ENCODE assay signal across 31 cellular contexts in genomic region chr1:230494514-230494913, GRCh38.
"Had no signal": no experiment of that assay in that cellular context is flagged by ENCODE, and none has a peak within 500 bp of the region (broad histone marks: within the 10 kb centered on the region; RNA-seq: fewer than 3 reads in every experiment).

No MANE protein-coding gene starts in this region.

- ATAC-seq: activated naive CD4-positive, alpha-beta T cell treated with anti-CD3 and anti-CD28 coated beads, Interleukin-2, amount 50 U/mL, for 72 hours; activated T-cell treated with anti-CD3 and anti-CD28 coated beads, Interleukin-2, amount 50 U/mL, for 72 hours; esophagus mucosa; WTC11 had no signal

- DNase-seq: activated CD4-positive, alpha-beta memory T cell treated with anti-CD3 and anti-CD28 coated beads, Interleukin-2, amount 10 ng/mL, durations not matched to agents 7 days and 5 days; activated CD4-positive, alpha-beta T cell treated with anti-CD3 and anti-CD28 coated beads for 1 hour; activated CD4-positive, alpha-beta T cell treated with anti-CD3 and anti-CD28 coated beads for 4 hours; activated CD4-positive, alpha-beta T cell treated with anti-CD3 and anti-CD28 coated beads, Interleukin-2, amount 10 ng/mL, durations not matched to agents 7 days and 5 days; activated CD4-positive, alpha-beta T cell treated with anti-CD3 and anti-CD28 coated beads, Interleukin-2, amount 50 U/mL, for 4 hours; activated CD8-positive, alpha-beta memory T cell treated with anti-CD3 and anti-CD28 coated beads, Interleukin-2, amount 50 U/mL, for 48 hours; activated gamma-delta T cell; activated naive CD4-positive, alpha-beta T cell; activated naive CD4-positive, alpha-beta T cell treated with anti-CD3 and anti-CD28 coated beads, Interleukin-2, amount 10 ng/mL, durations not matched to agents 7 days and 5 days; activated naive CD8-positive, alpha-beta T cell treated with anti-CD3 and anti-CD28 coated beads, Interleukin-2, amount 10 ng/mL, durations not matched to agents 7 days and 5 days; activated T-cell treated with anti-CD3 and anti-CD28 coated beads for 4 hours; activated T-cell treated with anti-CD3 and anti-CD28 coated beads, Interleukin-2, amount 50 U/mL, for 24 hours; activated T-cell treated with anti-CD3 and anti-CD28 coated beads, Interleukin-2, amount 50 U/mL, for 72 hours; brain microvascular endothelial cell; cortex of kidney; dermis blood vessel endothelial cell; effector CD8-positive, alpha-beta T cell; foreskin fibroblast; head of caudate nucleus; T-helper 2 cell had no signal

- H3K36me3 ChIP-seq: ascending aorta, brain microvascular endothelial cell had no signal

- H3K4me3 ChIP-seq: ascending aorta had no signal

- H3K4me1 ChIP-seq: ascending aorta had no signal

- FAIRE-seq: bronchial epithelial cell, colon, endometrium, endothelial cell of umbilical vein, frontal cortex had no signal

- H3K27ac ChIP-seq: ascending aorta, brain microvascular endothelial cell, epithelial cell of prostate, VCaP had no signal

- H3K9me3 ChIP-seq: ascending aorta had no signal

- H3K27me3 ChIP-seq: ascending aorta, brain microvascular endothelial cell had no signal
